In the genomic region with DNA sequence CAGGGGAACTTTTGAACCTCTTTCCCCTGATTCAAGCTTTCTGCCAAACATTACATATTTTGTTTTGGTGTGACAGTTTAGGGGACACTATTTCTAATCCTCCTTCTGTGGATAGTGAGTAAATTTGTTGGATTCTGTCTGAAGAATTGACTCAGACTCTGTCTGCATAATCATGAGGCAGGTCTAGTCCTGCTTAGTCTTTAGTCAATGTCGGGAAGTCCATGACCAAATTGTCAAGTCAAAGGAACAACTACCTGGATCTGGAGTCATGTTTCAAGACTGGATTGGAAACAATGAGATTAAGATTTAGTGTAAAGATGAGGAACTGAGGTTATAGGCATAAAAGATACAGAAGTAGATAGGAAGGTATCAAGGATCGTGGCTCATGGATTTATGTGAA, we compare ENCODE assay signal across 30 cellular contexts.
"Had no signal": no experiment of that assay in that cellular context is flagged by ENCODE, and none has a peak within 500 bp of the region (broad histone marks: within the 10 kb centered on the region; RNA-seq: fewer than 3 reads in every experiment).

No MANE protein-coding gene starts in this region.

- H3K4me1 ChIP-seq: ascending aorta, body of pancreas had no signal

- H3K27me3 ChIP-seq: ascending aorta, body of pancreas, brain microvascular endothelial cell had no signal

- ATAC-seq: activated CD8-positive, alpha-beta T cell treated with anti-CD3 and anti-CD28 coated beads for 36 hours; activated naive CD8-positive, alpha-beta T cell treated with anti-CD3 and anti-CD28 coated beads, Interleukin-2, amount 50 U/mL, for 24 hours; activated T-cell treated with anti-CD3 and anti-CD28 coated beads, Interleukin-2, amount 50 U/mL, for 4 hours; activated T-cell treated with anti-CD3 and anti-CD28 coated beads, Interleukin-2, amount 50 U/mL, for 72 hours; body of pancreas had no signal

- H3K9me3 ChIP-seq: body of pancreas had no signal

- DNase-seq: activated B cell treated with CpG ODN at 0.5 μM for 24 hours; activated CD4-positive, alpha-beta memory T cell treated with anti-CD3 and anti-CD28 coated beads for 36 hours; activated CD4-positive, alpha-beta T cell treated with anti-CD3 and anti-CD28 coated beads for 4 hours; activated CD4-positive, alpha-beta T cell treated with anti-CD3 and anti-CD28 coated beads, Interleukin-2, amount 10 ng/mL, durations not matched to agents 24 days and 14 days; activated CD4-positive, alpha-beta T cell treated with anti-CD3 and anti-CD28 coated beads, Interleukin-2, amount 50 U/mL, for 1 hour; activated CD4-positive, alpha-beta T cell treated with anti-CD3 and anti-CD28 coated beads, Interleukin-2, amount 50 U/mL, for 4 hours; activated CD4-positive, CD25-positive, alpha-beta regulatory T cell treated with anti-CD3 and anti-CD28 coated beads, Interleukin-2, amount 50 U/mL, for 72 hours; activated CD8-positive, alpha-beta memory T cell treated with anti-CD3 and anti-CD28 coated beads, Interleukin-2, amount 50 U/mL, for 4 hours; activated CD8-positive, alpha-beta T cell treated with anti-CD3 and anti-CD28 coated beads for 36 hours; activated effector memory CD4-positive, alpha-beta T cell treated with Interleukin-2 at 50 U/mL for 16 hours; activated gamma-delta T cell; activated naive CD4-positive, alpha-beta T cell treated with anti-CD3 and anti-CD28 coated beads, Interleukin-2, amount 10 ng/mL, durations not matched to agents 7 days and 5 days; activated naive CD4-positive, alpha-beta T cell treated with Interleukin-2 at 50 U/mL for 16 hours; activated naive CD8-positive, alpha-beta T cell treated with anti-CD3 and anti-CD28 coated beads, Interleukin-2, amount 10 ng/mL, durations not matched to agents 7 days and 5 days; activated naive CD8-positive, alpha-beta T cell treated with anti-CD3 and anti-CD28 coated beads, Interleukin-2, amount 50 U/mL, for 24 hours; activated T-cell treated with anti-CD3 and anti-CD28 coated beads for 4 hours; activated T-cell treated with anti-CD3 and anti-CD28 coated beads, Interleukin-2, amount 50 U/mL, for 1 hour; activated T-cell treated with anti-CD3 and anti-CD28 coated beads, Interleukin-2, amount 50 U/mL, for 4 hours; activated T-cell treated with anti-CD3 and anti-CD28 coated beads, Interleukin-2, amount 50 U/mL, for 72 hours; amygdala; anterior cingulate cortex; body of pancreas; brain microvascular endothelial cell; central memory CD4-positive, alpha-beta T cell; SW 1271; T-helper 1 cell; T-helper 2 cell; T-helper 9 cell had no signal

- H3K4me3 ChIP-seq: ascending aorta, body of pancreas had no signal

- H3K27ac ChIP-seq: ascending aorta, body of pancreas, brain microvascular endothelial cell, VCaP had no signal

- H3K36me3 ChIP-seq: ascending aorta, brain microvascular endothelial cell had no signal
